10 cellular contexts compared by ENCODE assay signal in genomic region chr16:80369559-80369958, GRCh38.
DNase-seq lines count a peak whose midpoint lies in the region; ATAC-seq, FAIRE-seq and TF ChIP-seq lines count a peak whose summit lies in the region.
"Had no signal": no experiment of that assay in that cellular context is flagged by ENCODE, and none has a peak within 500 bp of the region (broad histone marks: within the 10 kb centered on the region; RNA-seq: fewer than 3 reads in every experiment).

No MANE protein-coding gene starts in this region.

- H3K36me3 Mint-ChIP-seq in activated naive CD4-positive, alpha-beta T cell treated with anti-CD3 and anti-CD28 coated beads, Interleukin-2, amount 50 U/mL, for 72 hours: no peaks in the 10 kb centered on the region

- BruUV-seq in HepG2 (replicated peaks; lab: Mats Ljungman, UMichigan): no TSS peak

- H3K36me3 ChIP-seq in colonic mucosa: no peaks in the 10 kb centered on the region
- H3K36me3 ChIP-seq in HepG2 (replicated peaks in 1 of 2; ENCODE audit: control insufficient read depth in 1 of 2, insufficient read depth in 2 of 2, low read length in 2 of 2): no peaks in the 10 kb centered on the region
- H3K36me3 ChIP-seq: gastrocnemius medialis had no signal

- peak; percentile 70 for TF ChIP-seq RAD21 in HepG2 (CRISPR knock-in tag; IDR thresholded peaks at IDR 0.05)

- H3K4me3 ChIP-seq in NB4 (ENCODE audit: low read depth, low read length): no peak overlapping the region
- H3K4me3 ChIP-seq in colonic mucosa: no peak overlapping the region
- no peak overlapping the region for H3K4me3 ChIP-seq in HepG2 (replicated peaks in 1 of 3; ENCODE audit: insufficient read depth in 1 of 3, low read depth in 2 of 3, low read length in 3 of 3)
- H3K4me3 ChIP-seq: gastrocnemius medialis had no signal

- ATAC-seq in HepG2: peak; percentile 94
- no peak for ATAC-seq in activated naive CD4-positive, alpha-beta T cell treated with anti-CD3 and anti-CD28 coated beads, Interleukin-2, amount 50 U/mL, for 72 hours

- CTCF ChIA-PET in HepG2 (lab: Yijun Ruan, JAX; ENCODE audit: low intra/inter-chr PET ratio, low total read pairs): interaction anchor here (1.7 kb wide), 1 partner anchor 372 kb away, joined by 6 read pairs; no protein-coding TSS in a partner anchor

- TF ChIP-seq EP300 in HepG2 (IDR thresholded peaks at IDR 0.05; ENCODE audit: low read depth in 2 of 2, low read length in 2 of 2) (no peak), HepG2 (CRISPR knock-in tag; IDR thresholded peaks at IDR 0.05; ENCODE audit: borderline replicate concordance) (no peak)

- no peak overlapping the region for H3K4me2 ChIP-seq in HepG2 (ENCODE audit: low read depth, low read length)

- no peaks in the 10 kb centered on the region for H4K20me1 ChIP-seq in HepG2 (ENCODE audit: insufficient read depth, low read length)

- H3K27me3 ChIP-seq in colonic mucosa (no peaks in the 10 kb centered on the region), HepG2 (ENCODE audit: control insufficient read depth in 1 of 2, insufficient read depth in 2 of 2, low read length in 2 of 2) (no peaks in the 10 kb centered on the region)
- H3K27me3 ChIP-seq: gastrocnemius medialis had no signal

- no peak overlapping the region for H3K9ac ChIP-seq in colonic mucosa (ENCODE audit: low read depth in 2 of 2, low read length in 2 of 2)
- no peak overlapping the region for H3K9ac ChIP-seq in HepG2 (ENCODE audit: insufficient read depth, low read depth, low read length)

- no peak overlapping the region for H2AFZ ChIP-seq in HepG2 (ENCODE audit: low read length)

- DNase-seq in DMS153 treated with DMSO at 0.1 percent for 48 hours (lab: John Stamatoyannopoulos, UW; ENCODE audit: unreplicated experiment) (peak; percentile 42), NB4 (ENCODE audit: low read depth) (peak; percentile 8), colonic mucosa (peak; percentile 36), HepG2 (ENCODE audit: low spot score) (peak; percentile 23), AML-193 (lab: John Stamatoyannopoulos, UW) (no peak), activated T-cell treated with anti-CD3 and anti-CD28 coated beads for 4 hours (no peak), H4 (ENCODE audit: low spot score) (no peak)
- no peak for DNase-seq in activated naive CD4-positive, alpha-beta T cell treated with anti-CD3 and anti-CD28 coated beads, Interleukin-2, amount 50 U/mL, for 72 hours (ENCODE audit: low spot score in 2 of 2)
- DNase-seq: gastrocnemius medialis had no signal

- intact Hi-C loops in colonic mucosa (cut with DNase I): no loop called here
- intact Hi-C loops in HepG2 (cut with micrococcal nuclease; ENCODE audit: unreplicated experiment): loop anchor here (1.0 to 2.0 kb wide), 2 partner anchors 602 to 769 kb away; partner anchors contain the start of gene MAF

- H3K9me3 ChIP-seq in colonic mucosa (no peaks in the 10 kb centered on the region), HepG2 (ENCODE audit: low read length) (peaks cover 16% of the 10 kb centered on the region)
- H3K9me3 ChIP-seq: gastrocnemius medialis had no signal

- in situ Hi-C loops in HepG2 (cut with HindIII; ENCODE audit: extremely low pct_ligation_motif_present, low pct_unique_long_range_greater_than_20kb): no loop called here

- POLR2A ChIA-PET in HepG2 (lab: Yijun Ruan, JAX): no interaction called here

- H3K4me1 ChIP-seq in colonic mucosa: no peaks in the 10 kb centered on the region
- no peaks in the 10 kb centered on the region for H3K4me1 ChIP-seq in HepG2 (ENCODE audit: insufficient read depth, low read length)
- H3K4me1 ChIP-seq: gastrocnemius medialis had no signal

- no peak overlapping the region for H3K27ac Mint-ChIP-seq in activated naive CD4-positive, alpha-beta T cell treated with anti-CD3 and anti-CD28 coated beads, Interleukin-2, amount 50 U/mL, for 72 hours

- no peaks in the 10 kb centered on the region for H3K79me2 ChIP-seq in HepG2 (ENCODE audit: insufficient read depth, low read length)

- WGBS in HepG2 (ENCODE audit: low lambda C conversion rate): 61% methylated on average over 6 of the region's 6 CpGs

- TF ChIP-seq CTCF in NB4 (IDR thresholded peaks at IDR 0.05; ENCODE audit: low read depth, low read length) (no peak), colonic mucosa (IDR thresholded peaks at IDR 0.05) (peak; percentile 25), HepG2 (CRISPR knock-in tag; IDR thresholded peaks at IDR 0.05) (peak; percentile 83)

- TF ChIP-seq POLR2A in NB4 (IDR thresholded peaks at IDR 0.05; ENCODE audit: extremely low read depth, insufficient read length) (no peak), HepG2 (IDR thresholded peaks at IDR 0.05; ENCODE audit: insufficient read depth in 1 of 2, low read depth in 2 of 2, low read length in 2 of 2) (no peak)

- no peak overlapping the region for H3K27ac ChIP-seq in colonic mucosa
- no peak overlapping the region for H3K27ac ChIP-seq in HepG2 (ENCODE audit: extremely low read length, insufficient read depth, low read length)
- H3K27ac ChIP-seq: gastrocnemius medialis, HL-60 had no signal

- peak; percentile 34 for FAIRE-seq in HepG2 (lab: Jason Lieb, UNC)

- peaks cover 5% of the 10 kb centered on the region in 2 donors for H3K9me3 Mint-ChIP-seq in activated naive CD4-positive, alpha-beta T cell treated with anti-CD3 and anti-CD28 coated beads, Interleukin-2, amount 50 U/mL, for 72 hours

TF ChIP-seq in HepG2, 621 proteins besides CTCF, POLR2A, EP300 and RAD21:
- TF ChIP-seq ZNF501 (CRISPR knock-in tag; IDR thresholded peaks at IDR 0.05) (0 out of 2 replicates have a peak, but pooled peaks have one; percentile 21), STAG1 (CRISPR knock-in tag; IDR thresholded peaks at IDR 0.05) (peak; percentile 89), FOXA3 (CRISPR knock-in tag; IDR thresholded peaks at IDR 0.05) (no peak), MIXL1 (CRISPR knock-in tag; IDR thresholded peaks at IDR 0.05) (0 out of 2 replicates have a peak, but pooled peaks have one; percentile 33), ZNF629 (CRISPR knock-in tag; conservative IDR thresholded peaks at IDR 0.05) (no peak), NR0B2 (CRISPR knock-in tag; IDR thresholded peaks at IDR 0.05) (no peak), ZNF746 (CRISPR knock-in tag; IDR thresholded peaks at IDR 0.05) (no peak), PHF8 (CRISPR knock-in tag; IDR thresholded peaks at IDR 0.05) (no peak), SMC3 (IDR thresholded peaks at IDR 0.05; ENCODE audit: low read length) (peak; percentile 87)

Comparison
In these comparisons a context has a peak if more than half of its experiments do, and no peak if none do; other contexts are left out.
1. DNase-seq: peak in DMS153 treated with DMSO at 0.1 percent for 48 hours (single experiment), NB4 (single experiment), colonic mucosa (single experiment) and HepG2 (single experiment); none in AML-193 (0 of 2), activated T-cell treated with anti-CD3 and anti-CD28 coated beads for 4 hours (single experiment), H4 (single experiment) and activated naive CD4-positive, alpha-beta T cell treated with anti-CD3 and anti-CD28 coated beads, Interleukin-2, amount 50 U/mL, for 72 hours (0 of 2).